20 cellular contexts compared by ENCODE assay signal in genomic region chr13:113608967-113609533, GRCh38. TPM values are rescaled to one million over a fixed set of nuclear protein-coding genes. Genes with fewer than 3 reads are reported as not detected.
DNase-seq lines count a peak whose midpoint lies in the region; ATAC-seq, FAIRE-seq and TF ChIP-seq lines count a peak whose summit lies in the region.
"Had no signal": no experiment of that assay in that cellular context is flagged by ENCODE, and none has a peak within 500 bp of the region (broad histone marks: within the 10 kb centered on the region; RNA-seq: fewer than 3 reads in every experiment).

No MANE protein-coding gene starts in this region.

- H3K79me1 ChIP-seq in H1 (ENCODE audit: low read depth, low read length) = peaks cover 32% of the 10 kb centered on the region

- H4K20me1 ChIP-seq in H1 (replicated peaks in 1 of 2; ENCODE audit: control insufficient read depth in 1 of 2, insufficient read depth in 2 of 2, low read length in 2 of 2) (peaks cover 8 to 28% of the 10 kb centered on the region in 2 experiments), osteoblast (ENCODE audit: insufficient read depth, low read length) (peaks cover 59% of the 10 kb centered on the region)

- no peak overlapping the region for H2BK12ac ChIP-seq in H1 (ENCODE audit: low read depth, low read length)

- H3K36me3 Mint-ChIP-seq in CD14-positive monocyte = peaks cover 30 to 46% of the 10 kb centered on the region in 2 donors

- TF ChIP-seq CTCF in CD14-positive monocyte (IDR thresholded peaks at IDR 0.05) = no peak
- TF ChIP-seq CTCF in HL-60 (IDR thresholded peaks at IDR 0.05; ENCODE audit: insufficient read depth, low read length) = no peak
- no peak for TF ChIP-seq CTCF in H1 (IDR thresholded peaks at IDR 0.05; ENCODE audit: control extremely low read depth in 1 of 3, insufficient read depth in 1 of 3, low read depth in 1 of 3, low read length in 3 of 3)
- TF ChIP-seq CTCF in osteoblast (IDR thresholded peaks at IDR 0.05; ENCODE audit: extremely low read depth, low read depth, low read length) = no peak
- TF ChIP-seq CTCF in uterus (IDR thresholded peaks at IDR 0.05) = no peak

- H4K8ac ChIP-seq in H1 (ENCODE audit: extremely low read depth, insufficient read depth, low read length) = no peak overlapping the region; the same call in 1 of the 2 replicates

- peak overlapping the region; percentile 70; the same call in 1 of the 2 replicates for H3K27ac ChIP-seq in HL-60 (replicated peaks)
- H3K27ac ChIP-seq in H1 (ENCODE audit: low read depth, low read length) = no peak overlapping the region
- no peak overlapping the region for H3K27ac ChIP-seq in osteoblast (ENCODE audit: low read depth, low read length)
- no peak overlapping the region for H3K27ac ChIP-seq in uterus
- H3K27ac ChIP-seq: A549, KMS-11 had no signal

- H3K23me2 ChIP-seq in H1 (ENCODE audit: low read depth, low read length) = peaks cover 9% of the 10 kb centered on the region

- H2BK20ac ChIP-seq in H1 (ENCODE audit: low read length) = no peak overlapping the region

- CTCF ChIA-PET in H1 (lab: Charles Lee; ENCODE audit: partially characterized antibody) = no interaction called here

- no peak overlapping the region for H3K9ac ChIP-seq in H1 (replicated peaks in 1 of 4; ENCODE audit: extremely low read depth in 1 of 4, low read depth in 3 of 4, low read length in 3 of 4)
- H3K9ac ChIP-seq: KMS-11 had no signal

- no peaks in the 10 kb centered on the region for H3K27me3 ChIP-seq in HL-60 (ENCODE audit: insufficient read depth, poor library complexity, severe bottlenecking)
- no peaks in the 10 kb centered on the region; a peak in 1 of 7 replicates for H3K27me3 ChIP-seq in H1 (replicated peaks in 1 of 4; ENCODE audit: control insufficient read depth in 3 of 4, extremely low read depth in 1 of 4, insufficient read depth in 3 of 4, low read length in 3 of 4)
- H3K27me3 ChIP-seq in osteoblast (ENCODE audit: insufficient read depth, low read length) = no peaks in the 10 kb centered on the region
- no peaks in the 10 kb centered on the region for H3K27me3 ChIP-seq in uterus

- no peak overlapping the region for H3K4ac ChIP-seq in H1 (replicated peaks; ENCODE audit: insufficient read length, low read depth, low read length)

- TF ChIP-seq POLR2A in H1 (IDR thresholded peaks at IDR 0.05; ENCODE audit: control extremely low read depth in 1 of 2, low read depth in 2 of 2, low read length in 2 of 2) (no peak), uterus (IDR thresholded peaks at IDR 0.05) (no peak)

- H3K4me2 ChIP-seq in H1 (ENCODE audit: insufficient read depth in 1 of 2, low read depth in 2 of 2, low read length in 2 of 2) = no peak overlapping the region
- no peak overlapping the region for H3K4me2 ChIP-seq in osteoblast (ENCODE audit: insufficient read depth, low read length)
- H3K4me2 ChIP-seq: A549, KMS-11 had no signal

- H3K4me3 Mint-ChIP-seq in CD14-positive monocyte = no peak overlapping the region

- H3K9me3 Mint-ChIP-seq in CD14-positive monocyte = peaks cover 0 to 6% (median 0%) of the 10 kb centered on the region in 7 donors

- TF ChIP-seq EP300 in H1 (IDR thresholded peaks at IDR 0.05; ENCODE audit: borderline replicate concordance in 1 of 2, low read depth in 2 of 2, low read length in 2 of 2) = no peak

- peak overlapping the region; percentile 82 for H2BK5ac ChIP-seq in H1 (ENCODE audit: low read depth, low read length)

- POLR2A ChIA-PET in H1 (lab: Charles Lee; ENCODE audit: partially characterized antibody) = no interaction called here

- no peak for FAIRE-seq in H1 (lab: Jason Lieb, UNC)
- FAIRE-seq: A549 had no signal

- H3K23ac ChIP-seq in H1 (ENCODE audit: insufficient read length) = no peak overlapping the region

- H3K79me2 ChIP-seq in H1 (ENCODE audit: control insufficient read depth in 1 of 2, insufficient read depth in 2 of 2, low read length in 2 of 2) (peaks cover 6 to 86% of the 10 kb centered on the region in 2 experiments), osteoblast (ENCODE audit: insufficient read depth, low read length) (peaks cover 99% of the 10 kb centered on the region)

- DNase-seq in CD14-positive monocyte (ENCODE audit: low spot score) (no peak), HL-60 (ENCODE audit: low read depth in 1 of 2, low spot score in 1 of 2) (no peak), H1 (ENCODE audit: low read depth in 1 of 2, low spot score in 2 of 2) (no peak), osteoblast (ENCODE audit: insufficient read length, low spot score, missing footprints) (peak; percentile 64), T-helper 1 cell (no peak), uterus (no peak), GF-D8 (lab: John Stamatoyannopoulos, UW) (no peak)
- DNase-seq: C1 segment of cervical spinal cord; DMS79 treated with DMSO at 0.1 percent for 48 hours; H7; NCI-H1417; NCI-H187; NCI-H2107; NCI-H510A; NCI-H748 treated with DMSO at 0.1 percent for 48 hours; NK-92 treated with Interleukin-12 subunit alpha and Interleukin-12 subunit beta, amount 100 ng/mL, for 24 hours; Right ventricle myocardium superior had no signal

- H3K36me3 ChIP-seq in H1 (ENCODE audit: control insufficient read depth in 2 of 4, insufficient read depth in 4 of 4, low read length in 3 of 4) (peaks cover 2 to 12% (median 4%) of the 10 kb centered on the region in 4 experiments; a peak in 4 of 8 replicates), osteoblast (ENCODE audit: insufficient read depth, low read length) (peaks cover 36% of the 10 kb centered on the region), uterus (no peaks in the 10 kb centered on the region)

- TF ChIP-seq RAD21 in H1 (IDR thresholded peaks at IDR 0.05 in 1 of 2, conservative IDR thresholded peaks at IDR 0.05 in 1 of 2; ENCODE audit: low read depth in 2 of 2, low read length in 2 of 2) = no peak; a peak in 1 of 4 replicates

- H2AFZ ChIP-seq in H1 (ENCODE audit: low read length) (no peak overlapping the region), osteoblast (ENCODE audit: low read length) (no peak overlapping the region)

- H3K4me3 ChIP-seq in HL-60 (replicated peaks; ENCODE audit: insufficient read depth, low read length) = no peak overlapping the region
- no peak overlapping the region for H3K4me3 ChIP-seq in H1 (ENCODE audit: extremely low read depth in 1 of 4, insufficient read depth in 2 of 4, low read depth in 3 of 4, low read length in 4 of 4)
- no peak overlapping the region for H3K4me3 ChIP-seq in osteoblast (ENCODE audit: insufficient read depth, low read length)
- no peak overlapping the region for H3K4me3 ChIP-seq in uterus
- H3K4me3 ChIP-seq: A549 had no signal

- no peak overlapping the region for H2BK15ac ChIP-seq in H1 (ENCODE audit: low read length)

- no peak overlapping the region for H3K56ac ChIP-seq in H1 (replicated peaks; ENCODE audit: insufficient read length, low read depth, low read length)

- intact Hi-C loops in CD14-positive monocyte (cut with micrococcal nuclease) = no loop called here
- intact Hi-C loops in uterus (cut with DNase I; ENCODE audit: low total_unique reads) = no loop called here

- H3K18ac ChIP-seq in H1 (ENCODE audit: extremely low read depth, low read length) = no peak overlapping the region

- WGBS in H1 (ENCODE audit: extremely low coverage in 1 of 2, insufficient coverage in 1 of 2, insufficient read length in 1 of 2, insufficient replicate concordance in 2 of 2, low coverage in 1 of 2, low lambda C conversion rate in 2 of 2, missing lambda C conversion rate in 1 of 2), 2 experiments = 92% methylated on average over 22 of the region's 22 CpGs; no CpG with 5 or more reads in 1 of the 2 experiments

- H3K9me3 ChIP-seq in H1 (ENCODE audit: insufficient read depth in 2 of 2, low read depth in 1 of 2, low read length in 1 of 2) (no peaks in the 10 kb centered on the region), osteoblast (ENCODE audit: low read depth, low read length) (no peaks in the 10 kb centered on the region), uterus (no peaks in the 10 kb centered on the region)
- H3K9me3 ChIP-seq: A549 had no signal

- no peak overlapping the region for H4K91ac ChIP-seq in H1 (replicated peaks; ENCODE audit: insufficient read length, low read length)

- H4K5ac ChIP-seq in H1 (ENCODE audit: insufficient read length, low read depth, low read length) = no peak overlapping the region

- H3K4me1 ChIP-seq in H1 (replicated peaks in 1 of 4; ENCODE audit: control insufficient read depth in 3 of 4, insufficient read depth in 4 of 4, low read length in 3 of 4) (no peaks in the 10 kb centered on the region; a peak in 3 of 7 replicates), osteoblast (ENCODE audit: insufficient read depth, low read length) (no peaks in the 10 kb centered on the region), uterus (no peaks in the 10 kb centered on the region)
- H3K4me1 ChIP-seq: A549 had no signal

- H2AK5ac ChIP-seq in H1 (ENCODE audit: low read depth, low read length) = no peak overlapping the region

- H3K14ac ChIP-seq in H1 (ENCODE audit: insufficient read length) = no peak overlapping the region

- H2BK120ac ChIP-seq in H1 (replicated peaks; ENCODE audit: low read depth, low read length) = no peak overlapping the region

- H3K27me3 Mint-ChIP-seq in CD14-positive monocyte (ENCODE audit: low read depth in 3 of 3) = no peaks in the 10 kb centered on the region

- ATAC-seq in HG02588 (IDR thresholded peaks at IDR 0.05; ENCODE audit: unreplicated experiment) = no peak
- ATAC-seq: A549 had no signal

- peak overlapping the region; percentile 78 to 98 (median 96) for H3K27ac Mint-ChIP-seq in CD14-positive monocyte

- peaks cover 44% of the 10 kb centered on the region for H3K4me1 Mint-ChIP-seq in CD14-positive monocyte

RNA-seq across cellular contexts. Expression of gene TFDP1, which starts 24.5 kb away (rescaled TPM):
- polyA plus RNA-seq in CD14-positive monocyte (10 to 100 TPM; 37.6 to 54.0 TPM), H1 (2011; rRNA removed) (35.5 and 43.6 TPM in 2 replicates)
- total RNA-seq in H1 (2021; fragmentation: NEBNext Ultra II Directional; extraction: Animal tissue kit (Norgen Biotek cat#: 25700)) = 81.9 and 84.8 TPM in 2 replicates
- polyA plus RNA-seq in H1 (2011; cell fraction: cytosol; rRNA removed) = 51.7 TPM
- 54.2 TPM for polyA plus RNA-seq in H1 (2011; cell fraction: nucleus; rRNA removed)
- polyA plus RNA-seq in H1 (2012, experiment 1 of 2) = 68.2 to 75.6 TPM (median 71.3 TPM) in 4 replicates
- polyA plus RNA-seq in H1 (2012, experiment 2 of 2) = 27.7 TPM
- 54.0 TPM for polyA plus RNA-seq in H1 (2013, experiment 1 of 2)
- polyA plus RNA-seq in H1 (2013, experiment 2 of 2) = 54.0 TPM
- polyA minus RNA-seq in H1 (2011; rRNA and poly(A)+ RNA removed) = 51.8 and 52.5 TPM in 2 replicates
- polyA minus RNA-seq in H1 (2011; cell fraction: cytosol; rRNA and poly(A)+ RNA removed) = 33.2 TPM
- 26.5 TPM for polyA minus RNA-seq in H1 (2011; cell fraction: nucleus; rRNA and poly(A)+ RNA removed)
- total RNA-seq in osteoblast (48.6 and 56.8 TPM in 2 replicates), uterus (100 to 1,000 TPM in 1 of 4 donors, 10 to 100 TPM in 3; 10.3 to 101 (median 52.3) TPM)

RNA-seq across cellular contexts. Expression of gene ATP4B, which starts 48.9 kb away (rescaled TPM):
- polyA plus RNA-seq in CD14-positive monocyte = not detected
- total RNA-seq in H1 (2021; fragmentation: NEBNext Ultra II Directional; extraction: Animal tissue kit (Norgen Biotek cat#: 25700)) = not detected in 2 replicates
- 0.05 TPM in 1 of 2 replicates, not detected in the other for polyA plus RNA-seq in H1 (2011; rRNA removed)
- not detected for polyA plus RNA-seq in H1 (2011; cell fraction: cytosol; rRNA removed)
- polyA plus RNA-seq in H1 (2011; cell fraction: nucleus; rRNA removed) = 0.07 TPM
- polyA plus RNA-seq in H1 (2012, experiment 1 of 2) = not detected in 4 replicates
- not detected for polyA plus RNA-seq in H1 (2012, experiment 2 of 2)
- not detected for polyA plus RNA-seq in H1 (2013, experiment 1 of 2)
- polyA plus RNA-seq in H1 (2013, experiment 2 of 2) = not detected
- polyA minus RNA-seq in H1 (2011; rRNA and poly(A)+ RNA removed) = not detected in 2 replicates
- not detected for polyA minus RNA-seq in H1 (2011; cell fraction: cytosol; rRNA and poly(A)+ RNA removed)
- polyA minus RNA-seq in H1 (2011; cell fraction: nucleus; rRNA and poly(A)+ RNA removed) = not detected
- total RNA-seq in osteoblast = not detected in 2 replicates
- total RNA-seq in uterus = under 1 TPM in 1 of 4 donors, not detected in 3; 0.28 TPM
- total RNA-seq: Right ventricle myocardium superior had no signal
- polyA plus RNA-seq: A549 had no signal

RNA-seq across cellular contexts. Expression of gene GRK1, which starts 58.0 kb away (rescaled TPM):
- polyA plus RNA-seq in CD14-positive monocyte (not detected), H1 (2011; rRNA removed) (0.12 and 0.16 TPM in 2 replicates)
- total RNA-seq in H1 (2021; fragmentation: NEBNext Ultra II Directional; extraction: Animal tissue kit (Norgen Biotek cat#: 25700)) = 0.21 TPM in 1 of 2 replicates, not detected in the other
- polyA plus RNA-seq in H1 (2011; cell fraction: cytosol; rRNA removed) = 0.12 TPM
- 0.26 TPM for polyA plus RNA-seq in H1 (2011; cell fraction: nucleus; rRNA removed)
- polyA plus RNA-seq in H1 (2012, experiment 1 of 2) = 0.13 TPM in 2 of 4 replicates, not detected in the others
- polyA plus RNA-seq in H1 (2012, experiment 2 of 2) = 0.07 TPM
- polyA plus RNA-seq in H1 (2013, experiment 1 of 2) = not detected
- polyA plus RNA-seq in H1 (2013, experiment 2 of 2) = not detected
- polyA minus RNA-seq in H1 (2011; rRNA and poly(A)+ RNA removed) = 0.06 and 0.10 TPM in 2 replicates
- not detected for polyA minus RNA-seq in H1 (2011; cell fraction: cytosol; rRNA and poly(A)+ RNA removed)
- polyA minus RNA-seq in H1 (2011; cell fraction: nucleus; rRNA and poly(A)+ RNA removed) = not detected
- total RNA-seq in osteoblast (not detected in 2 replicates), uterus (under 1 TPM in 2 of 4 donors, not detected in 2; 0.07 to 0.12 TPM)
- polyA plus RNA-seq: A549 had no signal
